22 cellular contexts compared by ENCODE assay signal in genomic region chr16:88487920-88488842, GRCh38. TPM values are rescaled to one million over a fixed set of nuclear protein-coding genes. Genes with fewer than 3 reads are reported as not detected.
DNase-seq lines count a peak whose midpoint lies in the region; TF ChIP-seq lines count a peak whose summit lies in the region.
"Had no signal": no experiment of that assay in that cellular context is flagged by ENCODE, and none has a peak within 500 bp of the region (broad histone marks: within the 10 kb centered on the region; RNA-seq: fewer than 3 reads in every experiment).

No MANE protein-coding gene starts in this region.

- H3K36me3 ChIP-seq in duodenal mucosa (ENCODE audit: control insufficient read depth in 1 of 2, insufficient read depth in 2 of 2, low read length in 2 of 2) (peaks cover 3 to 15% of the 10 kb centered on the region in 2 donors), parathyroid adenoma (ENCODE audit: control insufficient read depth, insufficient read depth, low read length) (no peaks in the 10 kb centered on the region)
- H3K36me3 ChIP-seq: WERI-Rb-1 had no signal

- H3K9ac ChIP-seq in duodenal mucosa (ENCODE audit: low read depth in 1 of 2, low read length in 2 of 2) = no peak overlapping the region
- H3K9ac ChIP-seq in parathyroid adenoma = no peak overlapping the region

- H3K4me1 ChIP-seq in duodenal mucosa (ENCODE audit: control insufficient read depth in 1 of 2, insufficient read depth in 2 of 2, low read length in 2 of 2) (peaks cover 56 to 67% of the 10 kb centered on the region in 2 donors), parathyroid adenoma (peaks cover 18% of the 10 kb centered on the region)

- H3K4me1 Mint-ChIP-seq in activated T-helper 1 cell treated with anti-CD3 and anti-CD28 coated beads, Interleukin-12 subunit alpha, Interleukin-12 subunit beta, Interleukin-2, Interleukin-4 antibody, amounts not matched to agents 30 ng/mL and 10 ng/mL and 1 ng/mL, durations not matched to agents 14 hours and 24 hours and 36 hours (ENCODE audit: low read depth) = no peaks in the 10 kb centered on the region

- H3K27ac ChIP-seq in duodenal mucosa (ENCODE audit: low read depth, low read length) (peak overlapping the region; percentile 73), parathyroid adenoma (no peak overlapping the region), RWPE1 (no peak overlapping the region)
- H3K27ac ChIP-seq: WERI-Rb-1 had no signal

- H3K4me3 ChIP-seq in duodenal mucosa (ENCODE audit: low read depth in 1 of 2, low read length in 2 of 2) (no peak overlapping the region), parathyroid adenoma (ENCODE audit: low read depth, low read length) (peak overlapping the region; percentile 14)

- POLR2A ChIA-PET in RWPE1 (lab: Yijun Ruan, JAX; ENCODE audit: low non-redundant PET) = interaction anchor here (0.6 kb wide), 1 partner anchor 73 kb away, joined by 3 read pairs; no protein-coding TSS in a partner anchor

- H3K9me3 ChIP-seq in duodenal mucosa (ENCODE audit: control insufficient read depth in 1 of 2, low read length in 2 of 2) = no peaks in the 10 kb centered on the region
- no peaks in the 10 kb centered on the region for H3K9me3 ChIP-seq in parathyroid adenoma (ENCODE audit: control insufficient read depth, low read length)

- H3K9me3 Mint-ChIP-seq in activated T-helper 1 cell treated with anti-CD3 and anti-CD28 coated beads, Interleukin-12 subunit alpha, Interleukin-12 subunit beta, Interleukin-2, Interleukin-4 antibody, amounts not matched to agents 30 ng/mL and 10 ng/mL and 1 ng/mL, durations not matched to agents 14 hours and 24 hours and 36 hours = no peaks in the 10 kb centered on the region
- H3K9me3 Mint-ChIP-seq: activated CD4-positive, alpha-beta memory T cell treated with anti-CD3 and anti-CD28 coated beads for 36 hours; activated naive CD4-positive, alpha-beta T cell treated with anti-CD3 and anti-CD28 coated beads, Interleukin-2, amount 10 ng/mL, durations not matched to agents 7 days and 5 days; effector memory CD8-positive, alpha-beta T cell; T-helper 1 cell treated with Interleukin-12 subunit alpha and Interleukin-12 subunit beta and Interleukin-4 antibody, amounts not matched to agents 30 μg/mL and 1 μg/mL, for 36 hours had no signal

- H3K27me3 ChIP-seq in duodenal mucosa (ENCODE audit: control insufficient read depth in 1 of 2, insufficient read depth in 2 of 2, low read length in 2 of 2) = no peaks in the 10 kb centered on the region
- H3K27me3 ChIP-seq in parathyroid adenoma (ENCODE audit: control insufficient read depth, insufficient read depth, low read length) = no peaks in the 10 kb centered on the region

- H3K36me3 Mint-ChIP-seq in activated T-helper 1 cell treated with anti-CD3 and anti-CD28 coated beads, Interleukin-12 subunit alpha, Interleukin-12 subunit beta, Interleukin-2, Interleukin-4 antibody, amounts not matched to agents 30 ng/mL and 10 ng/mL and 1 ng/mL, durations not matched to agents 14 hours and 24 hours and 36 hours (ENCODE audit: low read depth) = no peaks in the 10 kb centered on the region
- H3K36me3 Mint-ChIP-seq: activated CD4-positive, alpha-beta memory T cell treated with anti-CD3 and anti-CD28 coated beads for 36 hours had no signal

- TF ChIP-seq CTCF in parathyroid adenoma (IDR thresholded peaks at IDR 0.05) (no peak), RWPE1 (conservative IDR thresholded peaks at IDR 0.05; ENCODE audit: low read depth) (no peak)

- DNase-seq in DMS53 treated with DMSO at 0.1 percent for 48 hours (lab: John Stamatoyannopoulos, UW; ENCODE audit: unreplicated experiment) (peak; percentile 17), NCI-H526 treated with DMSO at 0.1 percent for 48 hours (lab: John Stamatoyannopoulos, UW) (peak; percentile 53), NOMO-1 (lab: John Stamatoyannopoulos, UW; ENCODE audit: unreplicated experiment in 2 of 2) (no peak), RWPE1 (ENCODE audit: low spot score) (no peak), NK-92 (lab: John Stamatoyannopoulos, UW; ENCODE audit: unreplicated experiment) (no peak)
- no peak for DNase-seq in activated T-helper 1 cell treated with anti-CD3 and anti-CD28 coated beads, Interleukin-12 subunit alpha, Interleukin-12 subunit beta, Interleukin-2, Interleukin-4 antibody, amounts not matched to agents 30 ng/mL and 10 ng/mL and 1 ng/mL, durations not matched to agents 14 hours and 24 hours and 36 hours (ENCODE audit: low spot score)
- DNase-seq: activated CD4-positive, alpha-beta memory T cell treated with anti-CD3 and anti-CD28 coated beads for 36 hours; activated naive CD4-positive, alpha-beta T cell treated with anti-CD3 and anti-CD28 coated beads, Interleukin-2, amount 10 ng/mL, durations not matched to agents 7 days and 5 days; aorta; COR-L47; effector memory CD8-positive, alpha-beta T cell; GOT3; left ventricle myocardium superior; MM.1S; NCI-H2029; NCI-H446 treated with DMSO at 0.1 percent for 48 hours; stimulated activated naive CD4-positive, alpha-beta T cell treated with Interleukin-2 at 50 U/mL for 16 hours; trophoblast cell; WERI-Rb-1 had no signal

- H3K79me2 ChIP-seq in parathyroid adenoma = peaks cover 9% of the 10 kb centered on the region

- H3K4me2 ChIP-seq in parathyroid adenoma (ENCODE audit: low read length) = peak overlapping the region; percentile 51

- no peak overlapping the region for H2AFZ ChIP-seq in parathyroid adenoma

- intact Hi-C loops in activated T-helper 1 cell treated with anti-CD3 and anti-CD28 coated beads, Interleukin-12 subunit alpha, Interleukin-12 subunit beta, Interleukin-2, Interleukin-4 antibody, amounts not matched to agents 30 ng/mL and 10 ng/mL and 1 ng/mL, durations not matched to agents 14 hours and 24 hours and 36 hours (cut with micrococcal nuclease) = no loop called here

- no peak overlapping the region for H3K4me3 Mint-ChIP-seq in activated T-helper 1 cell treated with anti-CD3 and anti-CD28 coated beads, Interleukin-12 subunit alpha, Interleukin-12 subunit beta, Interleukin-2, Interleukin-4 antibody, amounts not matched to agents 30 ng/mL and 10 ng/mL and 1 ng/mL, durations not matched to agents 14 hours and 24 hours and 36 hours
- H3K4me3 Mint-ChIP-seq: activated CD4-positive, alpha-beta memory T cell treated with anti-CD3 and anti-CD28 coated beads for 36 hours; activated naive CD4-positive, alpha-beta T cell treated with anti-CD3 and anti-CD28 coated beads, Interleukin-2, amount 10 ng/mL, durations not matched to agents 7 days and 5 days; effector memory CD8-positive, alpha-beta T cell; T-helper 1 cell treated with Interleukin-12 subunit alpha and Interleukin-12 subunit beta and Interleukin-4 antibody, amounts not matched to agents 30 μg/mL and 1 μg/mL, for 36 hours had no signal

- H3K27me3 Mint-ChIP-seq in activated T-helper 1 cell treated with anti-CD3 and anti-CD28 coated beads, Interleukin-12 subunit alpha, Interleukin-12 subunit beta, Interleukin-2, Interleukin-4 antibody, amounts not matched to agents 30 ng/mL and 10 ng/mL and 1 ng/mL, durations not matched to agents 14 hours and 24 hours and 36 hours (ENCODE audit: insufficient read depth) = no peaks in the 10 kb centered on the region
- H3K27me3 Mint-ChIP-seq: activated CD4-positive, alpha-beta memory T cell treated with anti-CD3 and anti-CD28 coated beads for 36 hours; activated naive CD4-positive, alpha-beta T cell treated with anti-CD3 and anti-CD28 coated beads, Interleukin-2, amount 10 ng/mL, durations not matched to agents 7 days and 5 days; effector memory CD8-positive, alpha-beta T cell had no signal

- H3K27ac Mint-ChIP-seq in activated T-helper 1 cell treated with anti-CD3 and anti-CD28 coated beads, Interleukin-12 subunit alpha, Interleukin-12 subunit beta, Interleukin-2, Interleukin-4 antibody, amounts not matched to agents 30 ng/mL and 10 ng/mL and 1 ng/mL, durations not matched to agents 14 hours and 24 hours and 36 hours = no peak overlapping the region
- H3K27ac Mint-ChIP-seq: activated CD4-positive, alpha-beta memory T cell treated with anti-CD3 and anti-CD28 coated beads for 36 hours; activated naive CD4-positive, alpha-beta T cell treated with anti-CD3 and anti-CD28 coated beads, Interleukin-2, amount 10 ng/mL, durations not matched to agents 7 days and 5 days; effector memory CD8-positive, alpha-beta T cell; T-helper 1 cell treated with Interleukin-12 subunit alpha and Interleukin-12 subunit beta and Interleukin-4 antibody, amounts not matched to agents 30 μg/mL and 1 μg/mL, for 36 hours had no signal

- CTCF ChIA-PET in RWPE1 (lab: Yijun Ruan, JAX) = interaction anchor here (0.5 kb wide), 1 partner anchor 17 kb away, joined by 3 read pairs; no protein-coding TSS in a partner anchor

RNA-seq across cellular contexts. Expression of gene ZFPM1, which starts 35.1 kb away (rescaled TPM):
- 20.6 and 21.7 TPM in 2 replicates for total RNA-seq in activated T-helper 1 cell treated with anti-CD3 and anti-CD28 coated beads, Interleukin-12 subunit alpha, Interleukin-12 subunit beta, Interleukin-2, Interleukin-4 antibody, amounts not matched to agents 30 ng/mL and 10 ng/mL and 1 ng/mL, durations not matched to agents 14 hours and 24 hours and 36 hours

Comparison
In these comparisons a context has a peak if more than half of its experiments do, and no peak if none do; other contexts are left out.
1. DNase-seq: peak in DMS53 treated with DMSO at 0.1 percent for 48 hours (single experiment) and NCI-H526 treated with DMSO at 0.1 percent for 48 hours (single experiment); none in activated T-helper 1 cell treated with anti-CD3 and anti-CD28 coated beads, Interleukin-12 subunit alpha, Interleukin-12 subunit beta, Interleukin-2, Interleukin-4 antibody, amounts not matched to agents 30 ng/mL and 10 ng/mL and 1 ng/mL, durations not matched to agents 14 hours and 24 hours and 36 hours (single experiment), NOMO-1 (0 of 2), RWPE1 (single experiment) and NK-92 (single experiment).